In genomic region chr7:20735346-20736065, GRCh38 we compare ENCODE assay signal across 25 cellular contexts. TPM values are rescaled to one million over a fixed set of nuclear protein-coding genes. Genes with fewer than 3 reads are reported as not detected.
"Had no signal": no experiment of that assay in that cellular context is flagged by ENCODE, and none has a peak within 500 bp of the region (broad histone marks: within the 10 kb centered on the region; RNA-seq: fewer than 3 reads in every experiment).

No MANE protein-coding gene starts in this region.

- H3K27ac ChIP-seq: colonic mucosa, heart right ventricle, spleen, tibial artery, upper lobe of right lung, vagina had no signal

- H3K9me3 Mint-ChIP-seq: nephron progenitor cell; stimulated activated memory B cell treated with anti-CD40 and anti-IgM and Interleukin-4, amounts not matched to agents 10 μg/mL and 1 μg/mL and 100 μg/mL, for 72 hours; stimulated activated naive CD8-positive, alpha-beta T cell treated with anti-CD3 and anti-CD28 coated beads, Interleukin-15, Interleukin-2, amounts not matched to agents 100 ng/mL and 50 ng/mL, for 24 hours had no signal

- H3K4me1 Mint-ChIP-seq: naive B cell; stimulated activated memory B cell treated with anti-CD40 and anti-IgM and Interleukin-4, amounts not matched to agents 10 μg/mL and 1 μg/mL and 100 μg/mL, for 72 hours had no signal

- H3K9me3 ChIP-seq: colonic mucosa, heart right ventricle, spleen, tibial artery, upper lobe of right lung, vagina had no signal

- H3K27me3 Mint-ChIP-seq: stimulated activated memory B cell treated with anti-CD40 and anti-IgM and Interleukin-4, amounts not matched to agents 10 μg/mL and 1 μg/mL and 100 μg/mL, for 72 hours had no signal

- ATAC-seq: esophagus mucosa; heart right ventricle; left lobe of liver; sciatic nerve; stimulated activated memory B cell treated with anti-CD40 and anti-IgM and Interleukin-4, amounts not matched to agents 10 μg/mL and 1 μg/mL and 100 μg/mL, for 72 hours; upper lobe of right lung had no signal

- H3K27me3 ChIP-seq: colonic mucosa, heart right ventricle, tibial artery, upper lobe of right lung, vagina had no signal

- H3K4me1 ChIP-seq: colonic mucosa, heart right ventricle, spleen, tibial artery, upper lobe of right lung, vagina had no signal

- H3K4me3 ChIP-seq: colonic mucosa, heart right ventricle, lung, spleen, tibial artery, upper lobe of right lung, vagina had no signal

- H3K36me3 ChIP-seq: colonic mucosa, heart right ventricle, spleen, tibial artery, upper lobe of right lung, vagina had no signal

- H3K4me3 Mint-ChIP-seq: naive B cell; nephron progenitor cell; stimulated activated memory B cell treated with anti-CD40 and anti-IgM and Interleukin-4, amounts not matched to agents 10 μg/mL and 1 μg/mL and 100 μg/mL, for 72 hours; stimulated activated naive CD8-positive, alpha-beta T cell treated with anti-CD3 and anti-CD28 coated beads, Interleukin-15, Interleukin-2, amounts not matched to agents 100 ng/mL and 50 ng/mL, for 24 hours had no signal

- H3K36me3 Mint-ChIP-seq: naive B cell; stimulated activated memory B cell treated with anti-CD40 and anti-IgM and Interleukin-4, amounts not matched to agents 10 μg/mL and 1 μg/mL and 100 μg/mL, for 72 hours had no signal

- DNase-seq: colonic mucosa; dermis blood vessel endothelial cell; heart right ventricle; hypothalamus; mesenchymal stem cell; naive B cell; nephron progenitor cell; spleen; stimulated activated CD4-positive, alpha-beta T cell treated with anti-CD3 and anti-CD28 coated beads, Interleukin-15, amount 100 ng/mL, for 24 hours; stimulated activated CD4-positive, alpha-beta T cell treated with anti-CD3 and anti-CD28 coated beads, Interleukin-1b, Interleukin-23, amount 100 ng/mL, for 48 hours; stimulated activated CD4-positive, alpha-beta T cell treated with anti-CD3 and anti-CD28 coated beads, Interleukin-4, amount 100 ng/mL, for 24 hours; tibial artery; upper lobe of right lung had no signal

- H3K27ac Mint-ChIP-seq: naive B cell; nephron progenitor cell; stimulated activated memory B cell treated with anti-CD40 and anti-IgM and Interleukin-4, amounts not matched to agents 10 μg/mL and 1 μg/mL and 100 μg/mL, for 72 hours; stimulated activated naive CD8-positive, alpha-beta T cell treated with anti-CD3 and anti-CD28 coated beads, Interleukin-15, Interleukin-2, amounts not matched to agents 100 ng/mL and 50 ng/mL, for 24 hours had no signal

RNA-seq across cellular contexts. Expression of gene SP8, which starts 51.2 kb away (rescaled TPM):
- total RNA-seq: dermis blood vessel endothelial cell, esophagus mucosa, fibroblast of lung, glomerular endothelial cell, heart right ventricle, left lobe of liver, lung, omental fat pad, pulmonary artery endothelial cell, sciatic nerve, skeletal muscle tissue, spleen, upper lobe of right lung had no signal
- polyA plus RNA-seq: fibroblast of lung, heart right ventricle, lung, spleen had no signal
